ENCODE assay signal across 21 cellular contexts in the genomic region with DNA sequence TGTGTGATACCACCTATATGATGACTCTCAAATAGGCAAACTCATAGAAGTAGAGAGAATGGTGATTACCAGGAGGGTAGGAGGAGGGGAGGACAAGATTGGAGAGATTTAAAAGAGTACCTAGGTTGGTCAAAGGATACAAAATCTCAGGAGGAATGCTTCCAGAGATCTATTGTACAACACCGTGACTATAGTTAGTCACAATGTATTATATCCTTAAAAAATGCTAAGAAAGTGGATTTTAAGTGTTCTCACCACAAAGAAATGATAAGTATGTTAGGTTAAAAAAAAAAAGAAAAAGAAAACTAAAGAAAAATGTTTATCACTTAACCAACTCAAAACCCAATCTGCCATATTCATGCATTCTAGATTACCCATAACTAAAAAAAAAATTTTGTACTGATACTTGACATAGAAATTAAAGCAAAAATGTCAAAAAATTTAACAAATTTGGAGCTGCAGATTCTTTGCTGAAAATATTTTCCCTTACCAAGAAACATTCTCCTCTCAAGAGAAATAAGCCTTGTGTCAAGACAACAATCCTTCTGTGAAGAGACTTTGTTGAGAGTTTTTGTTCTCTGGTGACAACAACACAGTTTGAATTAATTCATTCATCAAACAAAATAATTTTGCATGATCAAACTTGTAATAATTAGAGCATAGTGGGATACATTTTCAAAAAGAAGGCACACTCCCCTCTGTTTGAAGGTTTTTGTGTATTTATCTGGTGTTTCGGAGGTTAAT.
"Had no signal": no experiment of that assay in that cellular context is flagged by ENCODE, and none has a peak within 500 bp of the region (broad histone marks: within the 10 kb centered on the region; RNA-seq: fewer than 3 reads in every experiment).

No MANE protein-coding gene starts in this region.

- H3K27me3 ChIP-seq: heart left ventricle, neural progenitor cell, spleen, tibial artery had no signal

- H3K9ac ChIP-seq: neural progenitor cell had no signal

- DNase-seq: activated CD4-positive, alpha-beta T cell treated with anti-CD3 and anti-CD28 coated beads, Interleukin-2, amount 50 U/mL, for 1 hour; activated CD4-positive, CD25-positive, alpha-beta regulatory T cell treated with anti-CD3 and anti-CD28 coated beads, Interleukin-2, amount 50 U/mL, for 72 hours; activated CD8-positive, alpha-beta T cell treated with anti-CD3 and anti-CD28 coated beads, Interleukin-2, amount 10 ng/mL, durations not matched to agents 7 days and 5 days; activated gamma-delta T cell; activated naive CD4-positive, alpha-beta T cell treated with anti-CD3 and anti-CD28 coated beads, Interleukin-2, amount 50 U/mL, for 16 hours; activated naive CD8-positive, alpha-beta T cell treated with anti-CD3 and anti-CD28 coated beads, Interleukin-2, amount 50 U/mL, for 24 hours; aorta; cerebellar nuclear complex; cortex of kidney; heart left ventricle; naive thymus-derived CD4-positive, alpha-beta T cell; retina; spleen; stimulated activated CD4-positive, alpha-beta T cell treated with anti-CD3 and anti-CD28 coated beads, Interleukin-4, amount 100 ng/mL, for 24 hours; stimulated activated naive CD4-positive, alpha-beta T cell treated with Interleukin-2 at 50 U/mL for 16 hours; T-cell; tibial artery; WERI-Rb-1 had no signal

- H3K4me3 ChIP-seq: heart left ventricle, lung, neural progenitor cell, spleen, tibial artery had no signal

- H3K27ac ChIP-seq: epithelial cell of prostate, heart left ventricle, neural progenitor cell, spleen, tibial artery, WERI-Rb-1 had no signal

- ATAC-seq: activated CD8-positive, alpha-beta T cell treated with anti-CD3 and anti-CD28 coated beads, Interleukin-2, amount 10 ng/mL, durations not matched to agents 7 days and 5 days; activated naive CD8-positive, alpha-beta T cell treated with anti-CD3 and anti-CD28 coated beads, Interleukin-2, amount 50 U/mL, for 24 hours; heart left ventricle; naive thymus-derived CD4-positive, alpha-beta T cell; T-cell had no signal

- H3K36me3 ChIP-seq: heart left ventricle, neural progenitor cell, spleen, tibial artery, WERI-Rb-1 had no signal

- H3K4me1 ChIP-seq: heart left ventricle, neural progenitor cell, spleen, tibial artery had no signal
